ENCODE assay signal across 32 cellular contexts in the genomic region with DNA sequence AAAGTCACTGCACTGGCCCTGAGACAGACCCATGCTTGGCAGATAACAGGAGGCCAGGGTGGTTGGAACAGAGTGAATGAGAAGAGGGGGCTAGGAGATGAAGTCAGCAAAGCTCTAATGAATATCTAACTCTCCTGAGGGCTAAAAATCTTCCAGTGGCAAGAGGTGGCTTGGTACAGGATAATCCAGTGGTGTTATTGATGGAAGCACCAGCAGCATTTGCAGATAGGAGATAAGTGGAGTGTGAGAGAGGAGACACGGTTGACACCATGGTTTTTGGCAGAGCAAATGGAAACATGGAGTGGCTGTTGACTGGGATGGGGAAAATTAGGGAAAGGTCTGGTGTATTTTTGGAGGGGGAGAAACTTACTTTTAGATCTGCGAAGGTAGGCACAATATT.
"Had no signal": no experiment of that assay in that cellular context is flagged by ENCODE, and none has a peak within 500 bp of the region (broad histone marks: within the 10 kb centered on the region; RNA-seq: fewer than 3 reads in every experiment).

No MANE protein-coding gene starts in this region.

- H3K4me1 ChIP-seq: Peyer's patch had no signal

- H3K27ac ChIP-seq: KMS-11, Peyer's patch, VCaP had no signal

- H3K27me3 ChIP-seq: Peyer's patch had no signal

- H3K4me3 ChIP-seq: Peyer's patch had no signal

- H3K36me3 ChIP-seq: Peyer's patch had no signal

- ATAC-seq: activated naive CD8-positive, alpha-beta T cell treated with anti-CD3 and anti-CD28 coated beads, Interleukin-2, amount 50 U/mL, for 24 hours; PC-3 had no signal

- H3K9ac ChIP-seq: KMS-11 had no signal

- DNase-seq: activated B cell treated with CpG ODN at 0.5 μM for 24 hours; activated CD4-positive, alpha-beta memory T cell treated with anti-CD3 and anti-CD28 coated beads for 36 hours; activated CD4-positive, alpha-beta T cell treated with anti-CD3 and anti-CD28 coated beads for 4 hours; activated CD4-positive, alpha-beta T cell treated with anti-CD3 and anti-CD28 coated beads, Interleukin-2, amount 50 U/mL, for 1 hour; activated CD4-positive, CD25-positive, alpha-beta regulatory T cell treated with anti-CD3 and anti-CD28 coated beads, Interleukin-2, amount 50 U/mL, for 72 hours; activated CD8-positive, alpha-beta memory T cell treated with anti-CD3 and anti-CD28 coated beads, Interleukin-2, amount 50 U/mL, for 4 hours; activated effector memory CD4-positive, alpha-beta T cell treated with Interleukin-2 at 50 U/mL for 16 hours; activated naive CD4-positive, alpha-beta T cell treated with anti-CD3 and anti-CD28 coated beads, Interleukin-2, amount 10 ng/mL, durations not matched to agents 7 days and 5 days; activated naive CD8-positive, alpha-beta T cell treated with anti-CD3 and anti-CD28 coated beads, Interleukin-2, amount 50 U/mL, for 24 hours; activated T-cell treated with anti-CD3 and anti-CD28 coated beads, Interleukin-2, amount 50 U/mL, for 48 hours; anterior cingulate cortex; MM.1S; NCI-H1092 treated with DMSO at 0.1 percent for 48 hours; NCI-H1417; NCI-H146; NCI-H187; NCI-H2029 treated with DMSO at 0.1 percent for 48 hours; NCI-H2107; NCI-H2171; NCI-H510A; NCI-H526; NCI-H748 treated with DMSO at 0.1 percent for 48 hours; NK-92 treated with Interleukin-12 subunit alpha and Interleukin-12 subunit beta, amount 100 ng/mL, for 24 hours; PC-3; Peyer's patch; RPMI8226; SW 1271; T-helper 1 cell; T-helper 2 cell; T-helper 9 cell had no signal

- H3K4me2 ChIP-seq: KMS-11 had no signal

- H3K9me3 ChIP-seq: Peyer's patch had no signal
